17 cellular contexts compared by ENCODE assay signal in genomic region chr17:17402558-17402957, GRCh38.
DNase-seq lines count a peak whose midpoint lies in the region; ATAC-seq and TF ChIP-seq lines count a peak whose summit lies in the region.
"Had no signal": no experiment of that assay in that cellular context is flagged by ENCODE, and none has a peak within 500 bp of the region (broad histone marks: within the 10 kb centered on the region; RNA-seq: fewer than 3 reads in every experiment).

No MANE protein-coding gene starts in this region.

- no peaks in the 10 kb centered on the region for H3K27me3 Mint-ChIP-seq in CD4-positive, alpha-beta T cell
- H3K27me3 Mint-ChIP-seq in activated T-helper 17 cell treated with anti-CD3 and anti-CD28 coated beads, Interleukin-2, amount 50 U/mL, for 72 hours: no peaks in the 10 kb centered on the region
- H3K27me3 Mint-ChIP-seq in natural killer cell (ENCODE audit: low read depth in 2 of 2): peaks cover 0 to 5% of the 10 kb centered on the region in 2 donors
- H3K27me3 Mint-ChIP-seq: stimulated activated naive CD8-positive, alpha-beta T cell treated with anti-CD3 and anti-CD28 coated beads, Interleukin-15, amount 100 ng/mL, for 72 hours had no signal

- peaks cover 77% of the 10 kb centered on the region for H3K4me1 Mint-ChIP-seq in CD4-positive, alpha-beta T cell (ENCODE audit: low read depth)
- peaks cover 36% of the 10 kb centered on the region for H3K4me1 Mint-ChIP-seq in activated T-helper 17 cell treated with anti-CD3 and anti-CD28 coated beads, Interleukin-2, amount 50 U/mL, for 72 hours
- H3K4me1 Mint-ChIP-seq in natural killer cell: peaks cover 20 to 30% of the 10 kb centered on the region in 2 donors

- TF ChIP-seq CTCF in CD4-positive, alpha-beta T cell (IDR thresholded peaks at IDR 0.05): no peak
- TF ChIP-seq CTCF in natural killer cell (IDR thresholded peaks at IDR 0.05): no peak

- no peak overlapping the region for H3K27ac ChIP-seq in CD4-positive, alpha-beta T cell (ENCODE audit: low read depth, low read length)
- H3K27ac ChIP-seq: gastrocnemius medialis, pancreas had no signal

- intact Hi-C loops in CD4-positive, alpha-beta T cell (cut with DNase I, micrococcal nuclease): no loop called here
- intact Hi-C loops in natural killer cell (cut with micrococcal nuclease): no loop called here

- DNase-seq in CD4-positive, alpha-beta T cell: no peak
- DNase-seq in ELR (ENCODE audit: low read depth) (peak; percentile 75), natural killer cell (no peak)
- no peak for DNase-seq in activated CD4-positive, alpha-beta T cell treated with anti-CD3 and anti-CD28 coated beads for 48 hours
- DNase-seq: activated CD8-positive, alpha-beta memory T cell treated with anti-CD3 and anti-CD28 coated beads, Interleukin-2, amount 50 U/mL, for 48 hours; activated naive CD4-positive, alpha-beta T cell treated with anti-CD3 and anti-CD28 coated beads for 36 hours; caudate nucleus; gastrocnemius medialis; NCI-H187 treated with DMSO at 0.1 percent for 48 hours; NCI-H510A treated with DMSO at 0.1 percent for 48 hours; pancreas; spleen; stimulated activated naive CD8-positive, alpha-beta T cell treated with anti-CD3 and anti-CD28 coated beads, Interleukin-15, amount 100 ng/mL, for 72 hours had no signal

- no peaks in the 10 kb centered on the region for H3K36me3 Mint-ChIP-seq in CD4-positive, alpha-beta T cell (ENCODE audit: low read depth)
- no peaks in the 10 kb centered on the region for H3K36me3 Mint-ChIP-seq in activated T-helper 17 cell treated with anti-CD3 and anti-CD28 coated beads, Interleukin-2, amount 50 U/mL, for 72 hours (ENCODE audit: low read depth)
- H3K36me3 Mint-ChIP-seq in natural killer cell: no peaks in the 10 kb centered on the region
- H3K36me3 Mint-ChIP-seq: memory B cell had no signal

- no peaks in the 10 kb centered on the region for H3K27me3 ChIP-seq in CD4-positive, alpha-beta T cell (ENCODE audit: control insufficient read depth, insufficient read depth, low read length)
- H3K27me3 ChIP-seq: pancreas, spleen had no signal

- ATAC-seq in CD4-positive, alpha-beta T cell (ENCODE audit: poor library complexity): no peak
- ATAC-seq in activated T-helper 17 cell treated with anti-CD3 and anti-CD28 coated beads, Interleukin-2, amount 50 U/mL, for 72 hours (replicated peaks): no peak
- ATAC-seq in natural killer cell (no peak), HG02610 (IDR thresholded peaks at IDR 0.05; ENCODE audit: unreplicated experiment) (no peak), HG03565 (IDR thresholded peaks at IDR 0.05; ENCODE audit: unreplicated experiment) (no peak)
- ATAC-seq: gastrocnemius medialis; pancreas; stimulated activated naive CD8-positive, alpha-beta T cell treated with anti-CD3 and anti-CD28 coated beads, Interleukin-15, amount 100 ng/mL, for 72 hours had no signal

- peak overlapping the region; percentile 88 for H3K27ac Mint-ChIP-seq in CD4-positive, alpha-beta T cell
- H3K27ac Mint-ChIP-seq in activated T-helper 17 cell treated with anti-CD3 and anti-CD28 coated beads, Interleukin-2, amount 50 U/mL, for 72 hours: no peak overlapping the region
- no peak overlapping the region for H3K27ac Mint-ChIP-seq in natural killer cell
- H3K27ac Mint-ChIP-seq: activated naive CD4-positive, alpha-beta T cell treated with anti-CD3 and anti-CD28 coated beads for 36 hours; memory B cell; stimulated activated naive CD8-positive, alpha-beta T cell treated with anti-CD3 and anti-CD28 coated beads, Interleukin-15, amount 100 ng/mL, for 72 hours had no signal

- POLR2A ChIA-PET in CD4-positive, alpha-beta T cell (lab: Charles Lee): interaction anchor here (2.1 kb wide), 1 partner anchor 10 kb away, joined by 25 read pairs; no protein-coding TSS in a partner anchor

- peak overlapping the region; percentile 39 for H3K4me3 Mint-ChIP-seq in CD4-positive, alpha-beta T cell
- peak overlapping the region; percentile 68 for H3K4me3 Mint-ChIP-seq in activated T-helper 17 cell treated with anti-CD3 and anti-CD28 coated beads, Interleukin-2, amount 50 U/mL, for 72 hours
- H3K4me3 Mint-ChIP-seq in natural killer cell: peak overlapping the region; percentile 57
- H3K4me3 Mint-ChIP-seq: activated naive CD4-positive, alpha-beta T cell treated with anti-CD3 and anti-CD28 coated beads for 36 hours; memory B cell had no signal

- no peaks in the 10 kb centered on the region for H3K9me3 ChIP-seq in CD4-positive, alpha-beta T cell (ENCODE audit: control insufficient read depth, low read length)
- H3K9me3 ChIP-seq: gastrocnemius medialis, pancreas, spleen had no signal

- CTCF ChIA-PET in CD4-positive, alpha-beta T cell (lab: Charles Lee): no interaction called here

- H3K9me3 Mint-ChIP-seq in CD4-positive, alpha-beta T cell: no peaks in the 10 kb centered on the region
- H3K9me3 Mint-ChIP-seq in activated T-helper 17 cell treated with anti-CD3 and anti-CD28 coated beads, Interleukin-2, amount 50 U/mL, for 72 hours: no peaks in the 10 kb centered on the region
- no peaks in the 10 kb centered on the region for H3K9me3 Mint-ChIP-seq in natural killer cell
- H3K9me3 Mint-ChIP-seq: activated naive CD4-positive, alpha-beta T cell treated with anti-CD3 and anti-CD28 coated beads for 36 hours; memory B cell; stimulated activated naive CD8-positive, alpha-beta T cell treated with anti-CD3 and anti-CD28 coated beads, Interleukin-15, amount 100 ng/mL, for 72 hours had no signal
